In the genomic region with DNA sequence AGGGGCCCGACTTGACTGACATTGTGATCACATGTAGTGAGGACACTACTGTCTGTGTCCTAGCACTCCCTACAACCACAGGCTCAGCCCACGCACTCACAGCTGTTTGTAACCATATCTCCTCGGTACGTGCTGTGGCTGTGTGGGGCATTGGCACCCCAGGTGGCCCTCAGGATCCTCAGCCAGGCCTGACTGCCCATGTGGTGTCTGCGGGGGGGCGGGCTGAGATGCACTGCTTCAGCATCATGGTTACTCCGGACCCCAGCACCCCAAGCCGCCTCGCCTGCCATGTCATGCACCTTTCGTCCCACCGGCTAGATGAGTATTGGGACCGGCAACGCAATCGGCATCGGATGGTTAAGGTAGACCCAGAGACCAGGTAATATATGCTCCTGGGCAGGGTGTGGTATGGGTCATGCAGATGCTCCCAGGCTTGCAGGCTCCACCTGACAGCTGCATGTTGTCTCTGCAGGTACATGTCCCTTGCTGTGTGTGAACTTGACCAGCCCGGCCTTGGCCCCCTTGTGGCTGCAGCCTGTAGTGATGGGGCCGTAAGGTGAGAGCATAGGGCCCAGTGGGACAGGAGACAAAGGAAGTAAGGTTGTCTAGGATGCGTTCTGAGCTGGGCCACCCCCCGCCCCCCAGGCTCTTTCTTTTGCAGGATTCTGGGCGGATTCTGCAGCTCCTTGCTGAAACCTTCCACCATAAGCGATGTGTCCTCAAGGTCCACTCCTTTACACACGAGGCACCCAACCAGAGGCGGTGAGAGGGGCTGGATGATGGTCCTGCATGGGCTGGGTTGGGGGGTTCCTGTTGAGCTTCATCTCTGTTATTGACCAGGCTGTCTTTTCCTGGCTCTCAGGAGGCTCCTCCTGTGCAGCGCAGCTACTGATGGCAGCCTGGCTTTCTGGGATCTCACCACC, we compare ENCODE assay signal across 8 cellular contexts. TPM values are rescaled to one million over a fixed set of nuclear protein-coding genes. Genes with fewer than 3 reads are reported as not detected.
DNase-seq lines count a peak whose midpoint lies in the region; ATAC-seq and TF ChIP-seq lines count a peak whose summit lies in the region.

No MANE protein-coding gene starts in this region.

- no peaks in the 10 kb centered on the region; the same call in 1 of the 2 replicates for H4K20me1 ChIP-seq in SU-DHL-6 (ENCODE audit: low read depth, low read length)

- peaks cover 49% of the 10 kb centered on the region for H3K36me3 Mint-ChIP-seq in effector memory CD8-positive, alpha-beta T cell (ENCODE audit: insufficient read depth)
- peaks cover 18% of the 10 kb centered on the region for H3K36me3 Mint-ChIP-seq in osteocyte (ENCODE audit: unreplicated experiment)

- DNase-seq in AG20443 (ENCODE audit: low spot score) (peak; percentile 30), osteocyte (ENCODE audit: extremely low spot score, unreplicated experiment) (no peak), hypothalamus (lab: John Stamatoyannopoulos, UW) (no peak), NCI-H1694 treated with DMSO at 0.1 percent for 48 hours (lab: John Stamatoyannopoulos, UW) (no peak)
- no peak for DNase-seq in effector memory CD8-positive, alpha-beta T cell

- H3K9me3 ChIP-seq in SU-DHL-6 (ENCODE audit: insufficient read depth, low read length) = no peaks in the 10 kb centered on the region

- H3K4me3 Mint-ChIP-seq in effector memory CD8-positive, alpha-beta T cell = no peak overlapping the region
- no peak overlapping the region for H3K4me3 Mint-ChIP-seq in osteocyte (ENCODE audit: unreplicated experiment)

- no peaks in the 10 kb centered on the region for H3K27me3 Mint-ChIP-seq in effector memory CD8-positive, alpha-beta T cell
- H3K27me3 Mint-ChIP-seq in osteocyte (ENCODE audit: unreplicated experiment) = no peaks in the 10 kb centered on the region

- no peak overlapping the region for H2AFZ ChIP-seq in SU-DHL-6 (ENCODE audit: low read depth, low read length, severe bottlenecking)

- H3K9me2 ChIP-seq in SU-DHL-6 (replicated peaks; ENCODE audit: insufficient read depth, low read length) = no peaks in the 10 kb centered on the region

- H3F3A ChIP-seq in SU-DHL-6 (ENCODE audit: insufficient read depth) = peaks cover 13% of the 10 kb centered on the region

- H3K4me2 ChIP-seq in SU-DHL-6 (ENCODE audit: low read depth, low read length, poor library complexity, severe bottlenecking) = no peak overlapping the region

- H3K79me2 ChIP-seq in SU-DHL-6 (ENCODE audit: insufficient read depth, low read length) = peaks cover 24% of the 10 kb centered on the region

- no peaks in the 10 kb centered on the region for H3K36me3 ChIP-seq in SU-DHL-6 (ENCODE audit: low read length)

- no peak overlapping the region for H3K27ac Mint-ChIP-seq in effector memory CD8-positive, alpha-beta T cell
- no peak overlapping the region for H3K27ac Mint-ChIP-seq in osteocyte (ENCODE audit: unreplicated experiment)

- H3K9ac ChIP-seq in SU-DHL-6 (ENCODE audit: low read length) = no peak overlapping the region

- no peaks in the 10 kb centered on the region for H3K9me3 Mint-ChIP-seq in effector memory CD8-positive, alpha-beta T cell
- H3K9me3 Mint-ChIP-seq in osteocyte (ENCODE audit: unreplicated experiment) = no peaks in the 10 kb centered on the region

- H3K27me3 ChIP-seq in SU-DHL-6 (ENCODE audit: low read length) = no peaks in the 10 kb centered on the region

- peaks cover 18 to 38% of the 10 kb centered on the region in 2 donors for H3K4me1 Mint-ChIP-seq in effector memory CD8-positive, alpha-beta T cell (ENCODE audit: low read depth in 2 of 2)
- H3K4me1 Mint-ChIP-seq in osteocyte (ENCODE audit: unreplicated experiment) = peaks cover 27% of the 10 kb centered on the region

- peak; percentile 79 for TF ChIP-seq CTCF in GM12874 (IDR thresholded peaks at IDR 0.05; ENCODE audit: insufficient read depth, low read depth, low read length)
- TF ChIP-seq CTCF in SU-DHL-6 (IDR thresholded peaks at IDR 0.05; ENCODE audit: insufficient read depth, low read length, poor library complexity, severe bottlenecking) = peak; percentile 64
- TF ChIP-seq CTCF in osteocyte (IDR thresholded peaks at IDR 0.05) = peak; percentile 53

- peak; percentile 26 for ATAC-seq in effector memory CD8-positive, alpha-beta T cell (replicated peaks)
- no peak for ATAC-seq in GM21529 (IDR thresholded peaks at IDR 0.05; ENCODE audit: unreplicated experiment)

- no peak overlapping the region for H3K4me3 ChIP-seq in SU-DHL-6 (ENCODE audit: insufficient read depth, low read length, poor library complexity, severe bottlenecking)

- H3K27ac ChIP-seq in SU-DHL-6 (ENCODE audit: low read depth, low read length) = no peak overlapping the region

RNA-seq across cellular contexts. Expression of gene DALRD3, which starts 4.4 kb away (rescaled TPM):
- 22.8 and 25.3 TPM in 2 replicates for total RNA-seq in osteocyte

RNA-seq across cellular contexts. Expression of gene WDR6, which starts 6.8 kb away (rescaled TPM):
- 211 and 236 TPM in 2 replicates for total RNA-seq in osteocyte

RNA-seq across cellular contexts. Expression of gene NDUFAF3, which starts 7.9 kb away (rescaled TPM):
- 69.1 and 69.4 TPM in 2 replicates for total RNA-seq in osteocyte

RNA-seq across cellular contexts. Expression of gene IMPDH2, which starts 15.2 kb away (rescaled TPM):
- 202 and 203 TPM in 2 replicates for total RNA-seq in osteocyte

RNA-seq across cellular contexts. Expression of gene P4HTM, which starts 24.0 kb away (rescaled TPM):
- total RNA-seq in osteocyte = 31.3 and 35.6 TPM in 2 replicates
